8 cellular contexts compared by ENCODE assay signal in genomic region chr4:80335554-80336358, GRCh38. TPM values are rescaled to one million over a fixed set of nuclear protein-coding genes. Genes with fewer than 3 reads are reported as not detected.
DNase-seq lines count a peak whose midpoint lies in the region; ATAC-seq and TF ChIP-seq lines count a peak whose summit lies in the region.

CFAP299 (plus strand) TSS chr4:80335730.

- H3K4me1 ChIP-seq in GM23338 (ENCODE audit: insufficient read depth) (peaks cover 5% of the 10 kb centered on the region), Karpas-422 (ENCODE audit: low read length) (peaks cover 6% of the 10 kb centered on the region), adipocyte (ENCODE audit: control insufficient read depth, insufficient read depth, low read length) (peaks cover 11% of the 10 kb centered on the region), left ventricle myocardium inferior (peaks cover 16% of the 10 kb centered on the region), aorta (ENCODE audit: control insufficient read depth in 1 of 2, insufficient read depth in 2 of 2, low read length in 2 of 2) (no peaks in the 10 kb centered on the region)

- peak within 1 kb of the TSS; percentile 86 for H3K4me3 Mint-ChIP-seq in GM23338
- peak within 1 kb of the TSS; percentile 90 for H3K4me3 Mint-ChIP-seq in progenitor cell of endocrine pancreas (ENCODE audit: low read depth)

- H3K27ac Mint-ChIP-seq in GM23338 (no peak within 1 kb of the TSS), progenitor cell of endocrine pancreas (peak within 1 kb of the TSS; percentile 73)

- H3K27me3 ChIP-seq in GM23338 (ENCODE audit: insufficient read depth) = peaks cover 15% of the 10 kb centered on the region
- no peaks in the 10 kb centered on the region for H3K27me3 ChIP-seq in Karpas-422 (ENCODE audit: low read length)
- H3K27me3 ChIP-seq in adipocyte (replicated peaks; ENCODE audit: control insufficient read depth, insufficient read depth, low read length) = no peaks in the 10 kb centered on the region
- H3K27me3 ChIP-seq in left ventricle myocardium inferior (ENCODE audit: low read depth) = peaks cover 41% of the 10 kb centered on the region
- no peaks in the 10 kb centered on the region for H3K27me3 ChIP-seq in aorta (ENCODE audit: control insufficient read depth in 1 of 2, insufficient read depth in 2 of 2, low read length in 1 of 2)

- H3K9me3 ChIP-seq in Karpas-422 (ENCODE audit: low read length) (no peaks in the 10 kb centered on the region), SK-N-MC (ENCODE audit: low read depth, low read length) (no peaks in the 10 kb centered on the region), adipocyte (ENCODE audit: control insufficient read depth, low read length) (no peaks in the 10 kb centered on the region), left ventricle myocardium inferior (replicated peaks) (no peaks in the 10 kb centered on the region), aorta (ENCODE audit: control insufficient read depth, low read length) (peaks cover 2% of the 10 kb centered on the region)

- H2AFZ ChIP-seq in GM23338 (peak within 1 kb of the TSS; percentile 67), Karpas-422 (ENCODE audit: low read length) (peak within 1 kb of the TSS; percentile 49)

- no peaks in the 10 kb centered on the region for H3F3A ChIP-seq in GM23338 (replicated peaks; ENCODE audit: low read depth)

- 0 out of 2 replicates have a peak, but pooled peaks cover 2% of the 10 kb centered on the region for H4K20me1 ChIP-seq in GM23338 (replicated peaks; ENCODE audit: insufficient read depth)
- H4K20me1 ChIP-seq in Karpas-422 (ENCODE audit: insufficient read depth, low read depth, low read length) = no peaks in the 10 kb centered on the region

- H3K9me3 Mint-ChIP-seq in GM23338 = no peaks in the 10 kb centered on the region
- H3K9me3 Mint-ChIP-seq in progenitor cell of endocrine pancreas (ENCODE audit: low read depth) = no peaks in the 10 kb centered on the region

- H3K4me1 Mint-ChIP-seq in GM23338 (peaks cover 2% of the 10 kb centered on the region; the same call in 1 of the 3 replicates), progenitor cell of endocrine pancreas (ENCODE audit: low read depth) (peaks cover 7% of the 10 kb centered on the region)

- intact Hi-C loops in left ventricle myocardium inferior (cut with micrococcal nuclease) = no loop called here
- intact Hi-C loops in aorta (cut with DNase I) = no loop called here

- 1% methylated on average over 44 to 49 of the region's 49 CpGs for WGBS in aorta, 2 donors

- DNase-seq in ELF-1 (ENCODE audit: low read depth, low spot score) (peak; percentile 95), GM23338 (ENCODE audit: low spot score) (peak; percentile 96), Karpas-422 (peak; percentile 77), SK-N-MC (ENCODE audit: low read depth, low spot score) (peak; percentile 6), adipocyte (ENCODE audit: low read depth) (peak; percentile 94), left ventricle myocardium inferior (peak; percentile 82), progenitor cell of endocrine pancreas (ENCODE audit: low spot score, unreplicated experiment) (peak; percentile 67), aorta (peak; percentile 84 to 88)

- peaks cover 12% of the 10 kb centered on the region for H3K27me3 Mint-ChIP-seq in GM23338 (ENCODE audit: insufficient read depth, low read depth, poor library complexity)
- H3K27me3 Mint-ChIP-seq in progenitor cell of endocrine pancreas = peaks cover 17% of the 10 kb centered on the region

- H3K9ac ChIP-seq in Karpas-422 (ENCODE audit: low read length) (peak within 1 kb of the TSS; percentile 37; the same call in 1 of the 2 replicates), SK-N-MC (ENCODE audit: insufficient read length) (no peak within 1 kb of the TSS), adipocyte (ENCODE audit: low read length) (peak within 1 kb of the TSS; percentile 66)

- H3K4me3 ChIP-seq in GM23338 (peak within 1 kb of the TSS; percentile 78), Karpas-422 (ENCODE audit: low read length) (peak within 1 kb of the TSS; percentile 59), SK-N-MC (peak within 1 kb of the TSS; percentile 77), adipocyte (ENCODE audit: low read length) (peak within 1 kb of the TSS; percentile 91), left ventricle myocardium inferior (peak within 1 kb of the TSS; percentile 70), aorta (ENCODE audit: low read length in 2 of 2) (peak within 1 kb of the TSS; percentile 27 to 40)

- no peaks in the 10 kb centered on the region for H3K36me3 ChIP-seq in GM23338 (ENCODE audit: insufficient read depth)
- no peaks in the 10 kb centered on the region for H3K36me3 ChIP-seq in Karpas-422 (ENCODE audit: insufficient read depth, low read length)
- no peaks in the 10 kb centered on the region for H3K36me3 ChIP-seq in SK-N-MC (ENCODE audit: insufficient read depth, low read length)
- no peaks in the 10 kb centered on the region for H3K36me3 ChIP-seq in adipocyte (ENCODE audit: control insufficient read depth, insufficient read depth, low read length, severe bottlenecking)
- H3K36me3 ChIP-seq in left ventricle myocardium inferior = no peaks in the 10 kb centered on the region
- no peaks in the 10 kb centered on the region for H3K36me3 ChIP-seq in aorta (ENCODE audit: control insufficient read depth in 1 of 2, insufficient read depth in 2 of 2, low read length in 1 of 2)

- ATAC-seq in GM23338 (peak; percentile 92), aorta (ENCODE audit: low FRiP score) (peak; percentile 83)

- TF ChIP-seq CTCF in GM23338 (conservative IDR thresholded peaks at IDR 0.05; ENCODE audit: low read depth in 2 of 2) (peak; percentile 55 to 62), left ventricle myocardium inferior (IDR thresholded peaks at IDR 0.05; ENCODE audit: borderline replicate concordance) (peak; percentile 63), progenitor cell of endocrine pancreas (IDR thresholded peaks at IDR 0.05; ENCODE audit: unreplicated experiment) (peak; percentile 78)

- peak within 1 kb of the TSS; percentile 87 for H3K4me2 ChIP-seq in GM23338
- peak within 1 kb of the TSS; percentile 56 for H3K4me2 ChIP-seq in Karpas-422 (ENCODE audit: low read depth, low read length, poor library complexity, severe bottlenecking)

- H3K79me2 ChIP-seq in GM23338 (replicated peaks; ENCODE audit: insufficient read depth) (no peaks in the 10 kb centered on the region), Karpas-422 (ENCODE audit: low read length) (no peaks in the 10 kb centered on the region)

- no peak within 1 kb of the TSS for H3K27ac ChIP-seq in GM23338 (ENCODE audit: low read depth)
- H3K27ac ChIP-seq in Karpas-422 (ENCODE audit: low read length) = no peak within 1 kb of the TSS
- H3K27ac ChIP-seq in SK-N-MC = no peak within 1 kb of the TSS
- H3K27ac ChIP-seq in left ventricle myocardium inferior (replicated peaks) = no peak within 1 kb of the TSS
- H3K27ac ChIP-seq in aorta (ENCODE audit: low read depth in 1 of 2, low read length in 2 of 2) = no peak within 1 kb of the TSS

- no peaks in the 10 kb centered on the region for H3K9me2 ChIP-seq in GM23338 (ENCODE audit: insufficient read depth)
- H3K9me2 ChIP-seq in Karpas-422 (replicated peaks; ENCODE audit: insufficient read depth, low read length) = no peaks in the 10 kb centered on the region

- H3K36me3 Mint-ChIP-seq in GM23338 (ENCODE audit: low read depth) (no peaks in the 10 kb centered on the region), progenitor cell of endocrine pancreas (ENCODE audit: insufficient read depth) (no peaks in the 10 kb centered on the region)

TF ChIP-seq in GM23338, 12 proteins besides CTCF, POLR2A, EP300 and RAD21 (continues in another document):
- TF ChIP-seq STAT1 (IDR thresholded peaks at IDR 0.05; ENCODE audit: unreplicated experiment) (no peak), EZH2phosphoT487 (IDR thresholded peaks at IDR 0.05; ENCODE audit: unreplicated experiment) (no peak), ZNF114 (CRISPR knock-in tag; IDR thresholded peaks at IDR 0.05) (no peak), REST (IDR thresholded peaks at IDR 0.05; ENCODE audit: unreplicated experiment) (peak; percentile 51), JUNB (IDR thresholded peaks at IDR 0.05; ENCODE audit: unreplicated experiment) (no peak), CREB1 (CRISPR knock-in tag; IDR thresholded peaks at IDR 0.05; ENCODE audit: low read depth) (no peak), EZH2 (IDR thresholded peaks at IDR 0.05; ENCODE audit: low read depth, unreplicated experiment) (peak; percentile 65), ZNF331 (CRISPR knock-in tag; IDR thresholded peaks at IDR 0.05; ENCODE audit: low read depth) (no peak)

RNA-seq across cellular contexts. Expression of gene CFAP299, which starts in this region (rescaled TPM):
- total RNA-seq in GM23338 (2014; rRNA removed; shearing (Covaris generic)) = not detected in 2 replicates
- polyA plus RNA-seq in GM23338 (2016; fragmentation: Nextera tagmentation; extraction: Ambion mirVana) (not detected in 2 replicates), aorta (not detected)
- total RNA-seq in Karpas-422 (2014; rRNA removed; shearing (Covaris generic); ENCODE audit: low replicate concordance) = not detected in 2 replicates
- total RNA-seq in left ventricle myocardium inferior (not detected), progenitor cell of endocrine pancreas (0.84 and 0.93 TPM in 2 replicates), aorta (not detected)

Comparison
In these comparisons a context has a peak if more than half of its experiments do, and no peak if none do; other contexts are left out.
1. Peak in DNase-seq, ATAC-seq, H3K4me3 ChIP-seq and H3K4me2 ChIP-seq in GM23338; RNA of the gene not detected or under 1 TPM.
2. Peak in DNase-seq, H3K4me3 ChIP-seq, H3K9ac ChIP-seq and H3K4me2 ChIP-seq in Karpas-422; RNA of the gene not detected or under 1 TPM.
3. Peak in DNase-seq and H3K4me3 ChIP-seq in left ventricle myocardium inferior; RNA of the gene not detected or under 1 TPM.
4. Peak in DNase-seq in progenitor cell of endocrine pancreas; RNA of the gene not detected or under 1 TPM.
5. Peak in DNase-seq, ATAC-seq and H3K4me3 ChIP-seq in aorta; RNA of the gene not detected or under 1 TPM.
6. DNase-seq: peak in every context shown above with its lines; median percentile 96 in GM23338; 95 in ELF-1; 94 in adipocyte; 86 in aorta; 82 in left ventricle myocardium inferior; 77 in Karpas-422; 67 in progenitor cell of endocrine pancreas; 6 in SK-N-MC.
7. H3K4me3 ChIP-seq: peak in every context shown above with its lines; median percentile 91 in adipocyte; 78 in GM23338; 77 in SK-N-MC; 70 in left ventricle myocardium inferior; 59 in Karpas-422; 34 in aorta.